8 cellular contexts compared by ENCODE assay signal in the genomic region with DNA sequence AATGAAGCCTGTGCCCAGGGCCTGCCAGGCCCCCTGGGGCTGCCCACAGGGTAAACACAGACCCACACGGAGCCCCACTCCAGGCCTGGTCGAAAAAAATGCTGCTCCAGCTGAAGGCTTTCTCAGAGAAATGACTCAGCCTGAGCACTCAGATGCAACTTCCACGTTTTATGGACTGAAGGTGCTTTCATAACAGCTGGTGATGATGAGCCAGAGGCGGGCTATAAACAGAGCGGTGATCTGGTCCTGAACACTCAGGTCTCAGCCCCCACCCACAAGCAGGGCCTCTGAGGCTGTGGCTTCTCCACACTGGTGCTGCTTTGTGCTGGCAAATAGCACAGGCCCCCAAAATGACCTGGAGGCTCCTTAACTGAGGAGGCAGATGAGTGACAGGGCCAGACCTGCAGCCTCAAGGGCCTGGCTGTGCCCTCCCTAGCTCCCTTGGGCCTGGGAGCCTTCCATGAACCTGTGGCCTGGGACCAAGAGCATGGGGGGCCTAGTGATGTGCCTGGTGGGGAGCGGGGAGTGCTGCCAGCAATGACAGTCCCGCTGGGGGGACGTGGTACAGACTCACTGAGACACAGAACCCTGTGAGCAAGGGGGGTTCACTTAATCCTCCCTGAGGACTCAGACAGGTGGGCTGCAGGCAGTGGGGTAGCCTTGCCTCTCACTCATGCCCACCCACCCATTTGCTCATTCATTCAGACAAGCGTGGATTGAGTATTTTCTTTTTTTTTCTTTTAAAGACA. TPM values are rescaled to one million over a fixed set of nuclear protein-coding genes. Genes with fewer than 3 reads are reported as not detected.
DNase-seq lines count a peak whose midpoint lies in the region; ATAC-seq and TF ChIP-seq lines count a peak whose summit lies in the region.

No MANE protein-coding gene starts in this region.

- no peaks in the 10 kb centered on the region for H3K9me3 Mint-ChIP-seq in memory B cell

- no peaks in the 10 kb centered on the region for H3K27me3 ChIP-seq in MG63

- POLR2A ChIA-PET in HEK293 (lab: Yijun Ruan, JAX) = no interaction called here

- H3K27me3 Mint-ChIP-seq in memory B cell = no peaks in the 10 kb centered on the region

- DNase-seq in activated naive CD4-positive, alpha-beta T cell treated with Interleukin-2 at 50 U/mL for 16 hours = peak; percentile 65
- DNase-seq in activated naive CD4-positive, alpha-beta T cell treated with anti-CD3 and anti-CD28 coated beads, Interleukin-2, amount 50 U/mL, for 16 hours = no peak
- DNase-seq in MG63 (peak; percentile 98), memory B cell (ENCODE audit: low spot score in 2 of 2) (no peak), iPS-NIHi7 (ENCODE audit: extremely low spot score) (no peak)
- DNase-seq in activated T-helper 9 cell treated with anti-CD3 and anti-CD28 coated beads, Interleukin-2, amount 50 U/mL, for 16 hours (ENCODE audit: low read depth) = peak; percentile 29

- H3K9me3 ChIP-seq in HEK293 (ENCODE audit: control insufficient read depth, insufficient read depth, low read depth, low read length) = no peaks in the 10 kb centered on the region
- no peaks in the 10 kb centered on the region for H3K9me3 ChIP-seq in MG63

- CTCF ChIA-PET in HEK293 (lab: Yijun Ruan, JAX) = interaction anchor here (0.7 kb wide), 1 partner anchor 84 kb away, joined by 5 read pairs; no protein-coding TSS in a partner anchor

- no peak overlapping the region for H3K27ac Mint-ChIP-seq in memory B cell

- 0 out of 2 replicates have a peak overlapping the region, but pooled peaks have one; percentile 44 for H3K27ac ChIP-seq in HEK293 (ENCODE audit: extremely low read depth, low read depth, low read length)

- H3K4me3 ChIP-seq in HEK293 (ENCODE audit: low read depth, low read length) (no peak overlapping the region), MG63 (no peak overlapping the region)

- no peak overlapping the region for H3K4me3 Mint-ChIP-seq in memory B cell

- ATAC-seq in memory B cell (ENCODE audit: low read depth) (peak; percentile 97), HG03460 (IDR thresholded peaks at IDR 0.05; ENCODE audit: unreplicated experiment) (no peak)

- peaks cover 4% of the 10 kb centered on the region for H3K4me1 Mint-ChIP-seq in memory B cell

- no peak for TF ChIP-seq CTCF in HEK293 (tag by site-specific recombination; IDR thresholded peaks at IDR 0.05)

- H3K4me1 ChIP-seq in HEK293 (ENCODE audit: control insufficient read depth, insufficient read depth, low read length) = peaks cover 3% of the 10 kb centered on the region

- H3K36me3 Mint-ChIP-seq in memory B cell = no peaks in the 10 kb centered on the region

- H3K36me3 ChIP-seq in HEK293 (ENCODE audit: control insufficient read depth in 2 of 2, insufficient read depth in 1 of 2, low read length in 2 of 2) = no peaks in the 10 kb centered on the region
- no peaks in the 10 kb centered on the region for H3K36me3 ChIP-seq in MG63

TF ChIP-seq in HEK293, 187 proteins besides CTCF, POLR2A, EP300 and RAD21 (continues in another document):
- no peak for TF ChIP-seq ZNF654 (tag by site-specific recombination; IDR thresholded peaks at IDR 0.05; ENCODE audit: low read depth)
- no peak for TF ChIP-seq ZNF16 (tag by site-specific recombination; IDR thresholded peaks at IDR 0.05; ENCODE audit: low read depth)
- no peak for TF ChIP-seq EGR2 (tag by site-specific recombination; IDR thresholded peaks at IDR 0.05; ENCODE audit: low read depth)
- TF ChIP-seq ZNF768 (tag by site-specific recombination; IDR thresholded peaks at IDR 0.05) = no peak
- peak; percentile 66 for TF ChIP-seq SP7 (tag by site-specific recombination; IDR thresholded peaks at IDR 0.05)
- TF ChIP-seq, protein P1, sequence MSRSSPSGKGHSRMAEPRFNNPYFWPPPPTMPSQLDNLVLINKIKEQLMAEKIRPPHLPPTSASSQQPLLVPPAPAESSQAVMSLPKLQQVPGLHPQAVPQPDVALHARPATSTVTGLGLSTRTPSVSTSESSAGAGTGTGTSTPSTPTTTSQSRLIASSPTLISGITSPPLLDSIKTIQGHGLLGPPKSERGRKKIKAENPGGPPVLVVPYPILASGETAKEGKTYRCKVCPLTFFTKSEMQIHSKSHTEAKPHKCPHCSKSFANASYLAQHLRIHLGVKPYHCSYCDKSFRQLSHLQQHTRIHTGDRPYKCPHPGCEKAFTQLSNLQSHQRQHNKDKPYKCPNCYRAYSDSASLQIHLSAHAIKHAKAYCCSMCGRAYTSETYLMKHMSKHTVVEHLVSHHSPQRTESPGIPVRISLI (tag by site-specific recombination; IDR thresholded peaks at IDR 0.05) = peak; percentile 11
- no peak for TF ChIP-seq ZNF830 (tag by site-specific recombination; IDR thresholded peaks at IDR 0.05; ENCODE audit: low read depth)
- no peak for TF ChIP-seq ZNF658 (tag by site-specific recombination; IDR thresholded peaks at IDR 0.05)
- TF ChIP-seq, protein P2, sequence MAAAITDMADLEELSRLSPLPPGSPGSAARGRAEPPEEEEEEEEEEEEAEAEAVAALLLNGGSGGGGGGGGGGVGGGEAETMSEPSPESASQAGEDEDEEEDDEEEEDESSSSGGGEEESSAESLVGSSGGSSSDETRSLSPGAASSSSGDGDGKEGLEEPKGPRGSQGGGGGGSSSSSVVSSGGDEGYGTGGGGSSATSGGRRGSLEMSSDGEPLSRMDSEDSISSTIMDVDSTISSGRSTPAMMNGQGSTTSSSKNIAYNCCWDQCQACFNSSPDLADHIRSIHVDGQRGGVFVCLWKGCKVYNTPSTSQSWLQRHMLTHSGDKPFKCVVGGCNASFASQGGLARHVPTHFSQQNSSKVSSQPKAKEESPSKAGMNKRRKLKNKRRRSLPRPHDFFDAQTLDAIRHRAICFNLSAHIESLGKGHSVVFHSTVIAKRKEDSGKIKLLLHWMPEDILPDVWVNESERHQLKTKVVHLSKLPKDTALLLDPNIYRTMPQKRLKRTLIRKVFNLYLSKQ (tag by site-specific recombination; IDR thresholded peaks at IDR 0.05; ENCODE audit: borderline replicate concordance) = no peak
- TF ChIP-seq, protein P3, sequence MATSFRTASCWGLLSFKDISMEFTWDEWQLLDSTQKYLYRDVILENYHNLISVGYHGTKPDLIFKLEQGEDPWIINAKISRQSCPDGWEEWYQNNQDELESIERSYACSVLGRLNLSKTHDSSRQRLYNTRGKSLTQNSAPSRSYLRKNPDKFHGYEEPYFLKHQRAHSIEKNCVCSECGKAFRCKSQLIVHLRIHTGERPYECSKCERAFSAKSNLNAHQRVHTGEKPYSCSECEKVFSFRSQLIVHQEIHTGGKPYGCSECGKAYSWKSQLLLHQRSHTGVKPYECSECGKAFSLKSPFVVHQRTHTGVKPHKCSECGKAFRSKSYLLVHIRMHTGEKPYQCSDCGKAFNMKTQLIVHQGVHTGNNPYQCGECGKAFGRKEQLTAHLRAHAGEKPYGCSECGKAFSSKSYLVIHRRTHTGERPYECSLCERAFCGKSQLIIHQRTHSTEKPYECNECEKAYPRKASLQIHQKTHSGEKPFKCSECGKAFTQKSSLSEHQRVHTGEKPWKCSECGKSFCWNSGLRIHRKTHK (tag by site-specific recombination; IDR thresholded peaks at IDR 0.05) = no peak
- no peak for TF ChIP-seq ZNF175 (tag by site-specific recombination; IDR thresholded peaks at IDR 0.05)
- peak; percentile 34; the same call in 1 of the 2 replicates for TF ChIP-seq ZBTB21 (tag by site-specific recombination; IDR thresholded peaks at IDR 0.05)
- no peak for TF ChIP-seq ZNF521 (tag by site-specific recombination; IDR thresholded peaks at IDR 0.05)
- peak; percentile 96 for TF ChIP-seq GLIS1 (tag by site-specific recombination; IDR thresholded peaks at IDR 0.05)
- TF ChIP-seq, protein P4, sequence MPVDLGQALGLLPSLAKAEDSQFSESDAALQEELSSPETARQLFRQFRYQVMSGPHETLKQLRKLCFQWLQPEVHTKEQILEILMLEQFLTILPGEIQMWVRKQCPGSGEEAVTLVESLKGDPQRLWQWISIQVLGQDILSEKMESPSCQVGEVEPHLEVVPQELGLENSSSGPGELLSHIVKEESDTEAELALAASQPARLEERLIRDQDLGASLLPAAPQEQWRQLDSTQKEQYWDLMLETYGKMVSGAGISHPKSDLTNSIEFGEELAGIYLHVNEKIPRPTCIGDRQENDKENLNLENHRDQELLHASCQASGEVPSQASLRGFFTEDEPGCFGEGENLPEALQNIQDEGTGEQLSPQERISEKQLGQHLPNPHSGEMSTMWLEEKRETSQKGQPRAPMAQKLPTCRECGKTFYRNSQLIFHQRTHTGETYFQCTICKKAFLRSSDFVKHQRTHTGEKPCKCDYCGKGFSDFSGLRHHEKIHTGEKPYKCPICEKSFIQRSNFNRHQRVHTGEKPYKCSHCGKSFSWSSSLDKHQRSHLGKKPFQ (tag by site-specific recombination; IDR thresholded peaks at IDR 0.05) = no peak
- TF ChIP-seq, protein P5, sequence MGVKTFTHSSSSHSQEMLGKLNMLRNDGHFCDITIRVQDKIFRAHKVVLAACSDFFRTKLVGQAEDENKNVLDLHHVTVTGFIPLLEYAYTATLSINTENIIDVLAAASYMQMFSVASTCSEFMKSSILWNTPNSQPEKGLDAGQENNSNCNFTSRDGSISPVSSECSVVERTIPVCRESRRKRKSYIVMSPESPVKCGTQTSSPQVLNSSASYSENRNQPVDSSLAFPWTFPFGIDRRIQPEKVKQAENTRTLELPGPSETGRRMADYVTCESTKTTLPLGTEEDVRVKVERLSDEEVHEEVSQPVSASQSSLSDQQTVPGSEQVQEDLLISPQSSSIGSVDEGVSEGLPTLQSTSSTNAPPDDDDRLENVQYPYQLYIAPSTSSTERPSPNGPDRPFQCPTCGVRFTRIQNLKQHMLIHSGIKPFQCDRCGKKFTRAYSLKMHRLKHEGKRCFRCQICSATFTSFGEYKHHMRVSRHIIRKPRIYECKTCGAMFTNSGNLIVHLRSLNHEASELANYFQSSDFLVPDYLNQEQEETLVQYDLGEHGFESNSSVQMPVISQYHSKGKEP (tag by site-specific recombination; IDR thresholded peaks at IDR 0.05) = no peak
- TF ChIP-seq REPIN1 (tag by site-specific recombination; IDR thresholded peaks at IDR 0.05; ENCODE audit: low read depth) = no peak
- TF ChIP-seq ZBTB17 (tag by site-specific recombination; IDR thresholded peaks at IDR 0.05) = peak; percentile 2; the same call in 1 of the 2 replicates
- no peak for TF ChIP-seq KLF9 (tag by site-specific recombination; IDR thresholded peaks at IDR 0.05; ENCODE audit: low read depth)

RNA-seq across cellular contexts. Expression of a gene that starts 23.0 kb away (rescaled TPM):
- total RNA-seq in MG63 (2014; rRNA removed; shearing (Covaris generic); ENCODE audit: low replicate concordance) = 14.7 and 19.3 TPM in 2 replicates

RNA-seq across cellular contexts. Expression of a gene that starts 38.9 kb away (rescaled TPM):
- total RNA-seq in MG63 (2014; rRNA removed; shearing (Covaris generic); ENCODE audit: low replicate concordance) = 10.5 and 13.7 TPM in 2 replicates

RNA-seq across cellular contexts. Expression of a gene that starts 57.7 kb away (rescaled TPM):
- total RNA-seq in MG63 (2014; rRNA removed; shearing (Covaris generic); ENCODE audit: low replicate concordance) = 9.5 and 45.8 TPM in 2 replicates

Comparison
In these comparisons a context has a peak if more than half of its experiments do, and no peak if none do; other contexts are left out.
1. DNase-seq: peak in activated naive CD4-positive, alpha-beta T cell treated with Interleukin-2 at 50 U/mL for 16 hours (single experiment), MG63 (single experiment) and activated T-helper 9 cell treated with anti-CD3 and anti-CD28 coated beads, Interleukin-2, amount 50 U/mL, for 16 hours (single experiment); none in activated naive CD4-positive, alpha-beta T cell treated with anti-CD3 and anti-CD28 coated beads, Interleukin-2, amount 50 U/mL, for 16 hours (single experiment), memory B cell (0 of 2) and iPS-NIHi7 (single experiment).